21 cellular contexts compared by ENCODE assay signal in genomic region chr1:3037281-3038040, GRCh38. TPM values are rescaled to one million over a fixed set of nuclear protein-coding genes. Genes with fewer than 3 reads are reported as not detected.
"Had no signal": no experiment of that assay in that cellular context is flagged by ENCODE, and none has a peak within 500 bp of the region (broad histone marks: within the 10 kb centered on the region; RNA-seq: fewer than 3 reads in every experiment).

No MANE protein-coding gene starts in this region.

- H3K27ac ChIP-seq: cardiac muscle cell, esophagus squamous epithelium, SK-N-MC had no signal

- H3K9me3 Mint-ChIP-seq: activated naive CD8-positive, alpha-beta T cell treated with anti-CD3 and anti-CD28 coated beads for 36 hours; effector memory CD8-positive, alpha-beta T cell; nephron; stimulated activated effector memory CD8-positive, alpha-beta T cell treated with anti-CD3 and anti-CD28 coated beads, Interleukin-12 subunit alpha, Interleukin-12 subunit beta, amount 100 ng/mL, for 72 hours had no signal

- H3K4me2 ChIP-seq: smooth muscle cell had no signal

- H3K27ac Mint-ChIP-seq: activated CD4-positive, alpha-beta T cell treated with anti-CD3 and anti-CD28 coated beads for 36 hours; activated naive CD8-positive, alpha-beta T cell treated with anti-CD3 and anti-CD28 coated beads for 36 hours; effector memory CD8-positive, alpha-beta T cell; nephron; progenitor cell of endocrine pancreas; stimulated activated effector memory CD8-positive, alpha-beta T cell treated with anti-CD3 and anti-CD28 coated beads, Interleukin-12 subunit alpha, Interleukin-12 subunit beta, amount 100 ng/mL, for 72 hours had no signal

- H3K36me3 ChIP-seq: cardiac muscle cell, esophagus squamous epithelium had no signal

- H3K9me3 ChIP-seq: esophagus squamous epithelium had no signal

- H3K27me3 Mint-ChIP-seq: activated CD4-positive, alpha-beta T cell treated with anti-CD3 and anti-CD28 coated beads for 36 hours; activated naive CD8-positive, alpha-beta T cell treated with anti-CD3 and anti-CD28 coated beads for 36 hours; effector memory CD8-positive, alpha-beta T cell had no signal

- H3K36me3 Mint-ChIP-seq: activated naive CD8-positive, alpha-beta T cell treated with anti-CD3 and anti-CD28 coated beads for 36 hours; stimulated activated effector memory CD8-positive, alpha-beta T cell treated with anti-CD3 and anti-CD28 coated beads, Interleukin-12 subunit alpha, Interleukin-12 subunit beta, amount 100 ng/mL, for 72 hours had no signal

- H3K4me3 ChIP-seq: cardiac muscle cell, esophagus squamous epithelium, SK-N-MC, smooth muscle cell had no signal

- ATAC-seq: activated CD4-positive, alpha-beta T cell treated with anti-CD3 and anti-CD28 coated beads for 36 hours; effector memory CD8-positive, alpha-beta T cell; right cardiac atrium; stimulated activated effector memory CD8-positive, alpha-beta T cell treated with anti-CD3 and anti-CD28 coated beads, Interleukin-12 subunit alpha, Interleukin-12 subunit beta, amount 100 ng/mL, for 72 hours had no signal

- H3K4me3 Mint-ChIP-seq: activated CD4-positive, alpha-beta T cell treated with anti-CD3 and anti-CD28 coated beads for 36 hours; activated naive CD8-positive, alpha-beta T cell treated with anti-CD3 and anti-CD28 coated beads for 36 hours; effector memory CD8-positive, alpha-beta T cell; nephron; stimulated activated effector memory CD8-positive, alpha-beta T cell treated with anti-CD3 and anti-CD28 coated beads, Interleukin-12 subunit alpha, Interleukin-12 subunit beta, amount 100 ng/mL, for 72 hours had no signal

- H3K27me3 ChIP-seq: cardiac muscle cell had no signal

- DNase-seq: activated CD4-positive, alpha-beta T cell treated with anti-CD3 and anti-CD28 coated beads for 36 hours; activated CD4-positive, alpha-beta T cell treated with anti-CD3 and anti-CD28 coated beads, Interleukin-2, amount 50 U/mL, for 48 hours; activated gamma-delta T cell treated with Interleukin-2 at 50 U/mL for 16 hours; activated naive CD8-positive, alpha-beta T cell treated with anti-CD3 and anti-CD28 coated beads for 36 hours; amniotic stem cell; dermis blood vessel endothelial cell; effector memory CD8-positive, alpha-beta T cell; esophagus squamous epithelium; occipital lobe; stimulated activated CD4-positive, alpha-beta T cell treated with anti-CD3 and anti-CD28 coated beads, Interleukin-4, amount 100 ng/mL, for 24 hours had no signal

RNA-seq across cellular contexts. Expression of gene ACTRT2, which starts 16.2 kb away (rescaled TPM):
- total RNA-seq: activated CD4-positive, alpha-beta T cell treated with anti-CD3 and anti-CD28 coated beads for 36 hours; activated naive CD8-positive, alpha-beta T cell treated with anti-CD3 and anti-CD28 coated beads for 36 hours; cardiac muscle cell; dermis blood vessel endothelial cell; esophagus squamous epithelium; lower leg skin; occipital lobe; progenitor cell of endocrine pancreas; right cardiac atrium; smooth muscle cell; T-helper 2 cell treated with Interferon-gamma antibody and Interleukin-4, amounts not matched to agents 100 ng/mL and 5 ng/mL, for 36 hours; urinary bladder had no signal
- polyA plus RNA-seq: cardiac muscle cell, right cardiac atrium, smooth muscle cell, thymus, urinary bladder had no signal

RNA-seq across cellular contexts. Expression of gene PRDM16, which starts 31.5 kb away (rescaled TPM):
- total RNA-seq: dermis blood vessel endothelial cell; T-helper 2 cell treated with Interferon-gamma antibody and Interleukin-4, amounts not matched to agents 100 ng/mL and 5 ng/mL, for 36 hours had no signal
